14 cellular contexts compared by ENCODE assay signal in the genomic region with DNA sequence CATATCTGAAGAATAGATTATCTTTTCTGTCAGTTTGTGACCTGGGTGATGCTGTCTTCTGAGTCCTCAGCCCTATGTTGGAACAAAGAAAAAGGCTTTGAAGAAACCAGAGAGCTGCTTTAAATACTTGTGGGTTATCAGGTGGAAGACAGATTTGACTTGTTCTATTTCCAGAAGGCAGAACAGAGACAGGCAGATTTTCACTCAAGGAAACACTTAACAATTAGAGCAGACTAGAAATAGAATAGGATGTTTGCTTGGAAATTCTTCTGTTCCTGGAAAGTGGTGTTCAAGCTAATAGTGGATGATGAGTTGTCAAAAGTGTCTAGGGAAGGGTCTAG.
A peak's percentile ranks its signal among the peaks of the same experiment; 100 is the strongest.
DNase-seq lines count a peak whose midpoint lies in the region; ATAC-seq lines count a peak whose summit lies in the region.
"Had no signal": no experiment of that assay in that cellular context is flagged by ENCODE, and none has a peak within 500 bp of the region (broad histone marks: within the 10 kb centered on the region; RNA-seq: fewer than 3 reads in every experiment).

No MANE protein-coding gene starts in this region.

- peaks cover 9% of the 10 kb centered on the region for H3K4me1 Mint-ChIP-seq in stimulated activated naive CD8-positive, alpha-beta T cell treated with anti-CD3 and anti-CD28 coated beads, Interleukin-15, amount 100 ng/mL, for 72 hours

- intact Hi-C loops in Right ventricle myocardium inferior (cut with DNase I): no loop called here

- ATAC-seq in GM18511 (IDR thresholded peaks at IDR 0.05; ENCODE audit: unreplicated experiment) (peak; percentile 85), GM21367 (IDR thresholded peaks at IDR 0.05; ENCODE audit: unreplicated experiment) (peak; percentile 78), HG02938 (IDR thresholded peaks at IDR 0.05; ENCODE audit: unreplicated experiment) (peak; percentile 74), HG03558 (IDR thresholded peaks at IDR 0.05; ENCODE audit: extremely low read depth, unreplicated experiment) (peak; percentile 69), Right ventricle myocardium inferior (no peak)
- ATAC-seq in stimulated activated naive CD8-positive, alpha-beta T cell treated with anti-CD3 and anti-CD28 coated beads, Interleukin-15, amount 100 ng/mL, for 72 hours: no peak
- ATAC-seq: activated CD8-positive, alpha-beta T cell treated with anti-CD3 and anti-CD28 coated beads for 36 hours had no signal

- no peak overlapping the region for H3K4me3 Mint-ChIP-seq in stimulated activated naive CD8-positive, alpha-beta T cell treated with anti-CD3 and anti-CD28 coated beads, Interleukin-15, amount 100 ng/mL, for 72 hours
- H3K4me3 Mint-ChIP-seq: activated CD8-positive, alpha-beta T cell treated with anti-CD3 and anti-CD28 coated beads for 36 hours; activated naive CD4-positive, alpha-beta T cell treated with anti-CD3 and anti-CD28 coated beads for 36 hours had no signal

- no peak overlapping the region for H3K27ac Mint-ChIP-seq in stimulated activated naive CD8-positive, alpha-beta T cell treated with anti-CD3 and anti-CD28 coated beads, Interleukin-15, amount 100 ng/mL, for 72 hours
- H3K27ac Mint-ChIP-seq: activated CD8-positive, alpha-beta T cell treated with anti-CD3 and anti-CD28 coated beads for 36 hours; activated naive CD4-positive, alpha-beta T cell treated with anti-CD3 and anti-CD28 coated beads for 36 hours had no signal

- H3K27me3 Mint-ChIP-seq in stimulated activated naive CD8-positive, alpha-beta T cell treated with anti-CD3 and anti-CD28 coated beads, Interleukin-15, amount 100 ng/mL, for 72 hours: no peaks in the 10 kb centered on the region
- H3K27me3 Mint-ChIP-seq: activated CD8-positive, alpha-beta T cell treated with anti-CD3 and anti-CD28 coated beads for 36 hours had no signal

- no peak for DNase-seq in nucleus accumbens (lab: John Stamatoyannopoulos, UW)
- no peak for DNase-seq in Right ventricle myocardium inferior (ENCODE audit: missing footprints)
- no peak for DNase-seq in stimulated activated naive CD8-positive, alpha-beta T cell treated with anti-CD3 and anti-CD28 coated beads, Interleukin-15, amount 100 ng/mL, for 72 hours
- DNase-seq in globus pallidus (ENCODE audit: low spot score): no peak
- DNase-seq: activated CD8-positive, alpha-beta T cell treated with anti-CD3 and anti-CD28 coated beads for 36 hours; activated naive CD4-positive, alpha-beta T cell treated with anti-CD3 and anti-CD28 coated beads for 36 hours; GF-D8; KG1; mesenchymal stem cell; NCI-H2029 had no signal

- peaks cover 0 to 7% of the 10 kb centered on the region in 2 donors for H3K9me3 Mint-ChIP-seq in stimulated activated naive CD8-positive, alpha-beta T cell treated with anti-CD3 and anti-CD28 coated beads, Interleukin-15, amount 100 ng/mL, for 72 hours
- H3K9me3 Mint-ChIP-seq: activated CD8-positive, alpha-beta T cell treated with anti-CD3 and anti-CD28 coated beads for 36 hours had no signal

Comparison
In these comparisons a context has a peak if more than half of its experiments do, and no peak if none do; other contexts are left out.
1. ATAC-seq: peak in GM18511 (single experiment), GM21367 (single experiment), HG02938 (single experiment) and HG03558 (single experiment); none in Right ventricle myocardium inferior (single experiment) and stimulated activated naive CD8-positive, alpha-beta T cell treated with anti-CD3 and anti-CD28 coated beads, Interleukin-15, amount 100 ng/mL, for 72 hours (single experiment).